10 cellular contexts compared by ENCODE assay signal in the genomic region with DNA sequence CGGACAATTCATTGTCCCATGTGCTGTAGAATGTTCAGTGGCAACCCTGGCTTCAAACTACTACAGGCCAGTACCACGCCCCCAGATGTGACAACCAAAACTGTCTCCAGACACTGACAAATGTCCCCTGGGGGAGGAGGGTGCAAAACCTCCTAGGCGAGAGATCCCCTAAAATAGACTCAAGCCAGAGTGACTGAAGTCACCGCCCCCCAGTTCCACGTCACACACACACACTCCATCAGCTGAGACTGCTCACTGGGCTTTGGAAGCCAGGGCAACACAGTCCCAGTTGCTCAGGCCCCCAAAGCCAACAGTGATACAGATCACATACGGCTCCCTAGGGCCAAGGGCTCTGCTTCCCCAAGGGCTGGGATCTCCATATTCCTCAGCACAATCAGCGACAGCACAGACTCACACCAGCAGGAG. TPM values are rescaled to one million over a fixed set of nuclear protein-coding genes. Genes with fewer than 3 reads are reported as not detected.
DNase-seq lines count a peak whose midpoint lies in the region; ATAC-seq, FAIRE-seq and TF ChIP-seq lines count a peak whose summit lies in the region.
"Had no signal": no experiment of that assay in that cellular context is flagged by ENCODE, and none has a peak within 500 bp of the region (broad histone marks: within the 10 kb centered on the region; RNA-seq: fewer than 3 reads in every experiment).

No MANE protein-coding gene starts in this region.

- peaks cover 13% of the 10 kb centered on the region for H3K79me2 ChIP-seq in HepG2 (ENCODE audit: insufficient read depth, low read length)

- intact Hi-C loops in right lobe of liver (cut with DNase I): no loop called here
- intact Hi-C loops in HepG2 (cut with micrococcal nuclease; ENCODE audit: unreplicated experiment): no loop called here
- intact Hi-C loops in MCF 10A (cut with micrococcal nuclease): no loop called here
- intact Hi-C loops in esophagus muscularis mucosa (cut with DNase I): no loop called here

- POLR2A ChIA-PET in HepG2 (lab: Yijun Ruan, JAX) (no interaction called here), MCF 10A (lab: Yijun Ruan, JAX) (interaction anchor here (1.4 kb wide), 1 partner anchor 19 kb away, joined by 6 read pairs; a partner anchor contains a TSS)

- H3K27ac ChIP-seq in right lobe of liver (no peak overlapping the region), HepG2 (ENCODE audit: extremely low read length, insufficient read depth, low read length) (no peak overlapping the region), substantia nigra (ENCODE audit: low read depth, low read length, poor library complexity, severe bottlenecking) (peak overlapping the region; percentile 75), esophagus muscularis mucosa (replicated peaks in 1 of 4) (no peak overlapping the region)
- H3K27ac ChIP-seq: SJSA1 had no signal

- DNase-seq in right lobe of liver: peak in 2 of 3 donors; percentile 23 to 29
- no peak for DNase-seq in HepG2 (ENCODE audit: low spot score)
- DNase-seq in activated naive CD4-positive, alpha-beta T cell treated with anti-CD3 and anti-CD28 coated beads, Interleukin-2, amount 50 U/mL, for 72 hours (ENCODE audit: low spot score in 2 of 2): peak; percentile 16 to 58
- DNase-seq in substantia nigra (lab: John Stamatoyannopoulos, UW): peak in 11 of 49 donors; percentile 36 to 74 (median 59)
- DNase-seq in ACHN: no peak
- no peak for DNase-seq in MCF 10A (ENCODE audit: unreplicated experiment)
- no peak for DNase-seq in esophagus muscularis mucosa (ENCODE audit: extremely low spot score)

- H3K4me1 ChIP-seq in right lobe of liver (no peaks in the 10 kb centered on the region), HepG2 (ENCODE audit: insufficient read depth, low read length) (no peaks in the 10 kb centered on the region), esophagus muscularis mucosa (peaks cover 12 to 38% (median 36%) of the 10 kb centered on the region in 4 donors)
- H3K4me1 ChIP-seq: SJSA1 had no signal

- H3K9me3 ChIP-seq in right lobe of liver (no peaks in the 10 kb centered on the region), HepG2 (ENCODE audit: low read length) (no peaks in the 10 kb centered on the region), esophagus muscularis mucosa (no peaks in the 10 kb centered on the region)
- H3K9me3 ChIP-seq: SJSA1 had no signal

- no peak overlapping the region for H3K9ac ChIP-seq in HepG2 (ENCODE audit: insufficient read depth, low read depth, low read length)

- TF ChIP-seq POLR2A in right lobe of liver (IDR thresholded peaks at IDR 0.05): no peak
- no peak for TF ChIP-seq POLR2A in HepG2 (IDR thresholded peaks at IDR 0.05; ENCODE audit: insufficient read depth in 1 of 2, low read depth in 2 of 2, low read length in 2 of 2)
- no peak for TF ChIP-seq POLR2A in esophagus muscularis mucosa (IDR thresholded peaks at IDR 0.05; ENCODE audit: low read depth)

- H3K4me3 ChIP-seq in right lobe of liver (no peak overlapping the region), HepG2 (replicated peaks in 1 of 3; ENCODE audit: insufficient read depth in 1 of 3, low read depth in 2 of 3, low read length in 3 of 3) (no peak overlapping the region), esophagus muscularis mucosa (no peak overlapping the region)
- H3K4me3 ChIP-seq: SJSA1 had no signal

- no peaks in the 10 kb centered on the region for H3K9me3 Mint-ChIP-seq in activated naive CD4-positive, alpha-beta T cell treated with anti-CD3 and anti-CD28 coated beads, Interleukin-2, amount 50 U/mL, for 72 hours
- H3K9me3 Mint-ChIP-seq in MCF 10A (ENCODE audit: unreplicated experiment): no peaks in the 10 kb centered on the region

- in situ Hi-C loops in HepG2 (cut with HindIII; ENCODE audit: extremely low pct_ligation_motif_present, low pct_unique_long_range_greater_than_20kb) (no loop called here), ACHN (cut with HindIII; ENCODE audit: low pct_ligation_motif_present, low pct_unique_long_range_greater_than_20kb, low sequenced_read_pairs) (no loop called here)

- TF ChIP-seq EP300 in HepG2 (IDR thresholded peaks at IDR 0.05; ENCODE audit: low read depth in 2 of 2, low read length in 2 of 2): no peak
- no peak for TF ChIP-seq EP300 in HepG2 (CRISPR knock-in tag; IDR thresholded peaks at IDR 0.05; ENCODE audit: borderline replicate concordance)
- no peak for TF ChIP-seq EP300 in esophagus muscularis mucosa (IDR thresholded peaks at IDR 0.05)

- no peak overlapping the region for H3K4me2 ChIP-seq in HepG2 (ENCODE audit: low read depth, low read length)

- BruUV-seq in HepG2 (replicated peaks; lab: Mats Ljungman, UMichigan) (no TSS peak), MCF 10A (replicated peaks; lab: Mats Ljungman, UMichigan) (no TSS peak)

- H3K27me3 Mint-ChIP-seq in MCF 10A (ENCODE audit: insufficient read depth, unreplicated experiment): no peaks in the 10 kb centered on the region

- H3K4me1 Mint-ChIP-seq in MCF 10A (ENCODE audit: insufficient read depth, unreplicated experiment): peaks cover 5% of the 10 kb centered on the region

- H3K36me3 ChIP-seq in right lobe of liver (peaks cover 0 to 3% (median 0%) of the 10 kb centered on the region in 4 donors), HepG2 (replicated peaks in 1 of 2; ENCODE audit: control insufficient read depth in 1 of 2, insufficient read depth in 2 of 2, low read length in 2 of 2) (peaks cover 5 to 16% of the 10 kb centered on the region in 2 experiments), esophagus muscularis mucosa (peaks cover 0 to 24% (median 8%) of the 10 kb centered on the region in 4 donors)
- H3K36me3 ChIP-seq: SJSA1 had no signal

- H3K4me3 Mint-ChIP-seq in MCF 10A (ENCODE audit: unreplicated experiment): no peak overlapping the region

- FAIRE-seq in HepG2 (lab: Jason Lieb, UNC): no peak
- FAIRE-seq: G401.6 had no signal

- 82% methylated on average over 3 of the region's 7 CpGs for WGBS in right lobe of liver (ENCODE audit: insufficient coverage, low coverage, low lambda C conversion rate, missing lambda C conversion rate)
- 100% methylated on average over 7 of the region's 7 CpGs for WGBS in HepG2 (ENCODE audit: low lambda C conversion rate)
- WGBS in esophagus muscularis mucosa: 79% methylated on average over 5 of the region's 7 CpGs

- no peak for ATAC-seq in right lobe of liver
- ATAC-seq in HepG2: no peak
- ATAC-seq in HG02981 (IDR thresholded peaks at IDR 0.05; ENCODE audit: unreplicated experiment): peak; percentile 56
- peak; percentile 40 to 46 for ATAC-seq in activated naive CD4-positive, alpha-beta T cell treated with anti-CD3 and anti-CD28 coated beads, Interleukin-2, amount 50 U/mL, for 72 hours

- H3K27me3 ChIP-seq in right lobe of liver (no peaks in the 10 kb centered on the region), HepG2 (ENCODE audit: control insufficient read depth in 1 of 2, insufficient read depth in 2 of 2, low read length in 2 of 2) (no peaks in the 10 kb centered on the region), esophagus muscularis mucosa (no peaks in the 10 kb centered on the region)
- H3K27me3 ChIP-seq: SJSA1 had no signal

- H4K20me1 ChIP-seq in HepG2 (ENCODE audit: insufficient read depth, low read length): peaks cover 15% of the 10 kb centered on the region; the same call in 1 of the 2 replicates

- peak overlapping the region; percentile 88 to 97 for H3K27ac Mint-ChIP-seq in activated naive CD4-positive, alpha-beta T cell treated with anti-CD3 and anti-CD28 coated beads, Interleukin-2, amount 50 U/mL, for 72 hours
- H3K27ac Mint-ChIP-seq in MCF 10A (ENCODE audit: low read depth, unreplicated experiment): no peak overlapping the region

- CTCF ChIA-PET in HepG2 (lab: Yijun Ruan, JAX; ENCODE audit: low intra/inter-chr PET ratio, low total read pairs) (no interaction called here), MCF 10A (lab: Yijun Ruan, JAX) (no interaction called here)

- TF ChIP-seq CTCF in right lobe of liver (IDR thresholded peaks at IDR 0.05) (no peak), HepG2 (CRISPR knock-in tag; IDR thresholded peaks at IDR 0.05) (no peak), MCF 10A (IDR thresholded peaks at IDR 0.05; ENCODE audit: unreplicated experiment) (no peak), esophagus muscularis mucosa (IDR thresholded peaks at IDR 0.05) (no peak)

- peaks cover 5 to 9% of the 10 kb centered on the region in 2 donors for H3K36me3 Mint-ChIP-seq in activated naive CD4-positive, alpha-beta T cell treated with anti-CD3 and anti-CD28 coated beads, Interleukin-2, amount 50 U/mL, for 72 hours
- H3K36me3 Mint-ChIP-seq in MCF 10A (ENCODE audit: insufficient read depth, unreplicated experiment): no peaks in the 10 kb centered on the region

- H2AFZ ChIP-seq in HepG2 (ENCODE audit: low read length): no peak overlapping the region

- TF ChIP-seq RAD21 in HepG2 (CRISPR knock-in tag; IDR thresholded peaks at IDR 0.05): no peak

RNA-seq across cellular contexts. Expression of a gene that starts 19.1 kb away (rescaled TPM):
- total RNA-seq in right lobe of liver (10 to 100 TPM in 5 of 6 experiments, 1 to 10 TPM in 1; 8.9 to 22.4 (median 14.7) TPM), HepG2 (2016; rRNA removed; fragmentation: Illumina TruSeq; extraction: Trizol) (9.1 and 10.1 TPM in 2 replicates), MCF 10A (2022) (21.8 and 23.8 TPM in 2 replicates), esophagus muscularis mucosa (100 to 1,000 TPM in 1 of 4 donors, 10 to 100 TPM in 3; 59.4 to 119 (median 76.1) TPM)
- 19.0 and 23.2 TPM in 2 replicates for total RNA-seq in HepG2 (2016; cell fraction: cytosol; rRNA removed; fragmentation: Illumina TruSeq; extraction: Trizol; ENCODE audit: low read depth)
- total RNA-seq in HepG2 (2016; cell fraction: insoluble cytoplasmic fraction; rRNA removed; fragmentation: Illumina TruSeq; extraction: Trizol): 8.7 and 10.2 TPM in 2 replicates
- total RNA-seq in HepG2 (2016; cell fraction: membrane; rRNA removed; fragmentation: Illumina TruSeq; extraction: Trizol): 8.0 and 11.2 TPM in 2 replicates
- total RNA-seq in HepG2 (2016; cell fraction: nucleus; rRNA removed; fragmentation: Illumina TruSeq; extraction: Trizol): 14.9 and 20.4 TPM in 2 replicates
- 11.5 and 11.9 TPM in 2 replicates for polyA plus RNA-seq in HepG2 (2011; rRNA removed)
- 6.8 and 7.6 TPM in 2 replicates for polyA plus RNA-seq in HepG2 (2011; cell fraction: cytosol; rRNA removed)
- polyA plus RNA-seq in HepG2 (2011; cell fraction: nucleus; rRNA removed): 60.5 and 78.4 TPM in 2 replicates
- polyA plus RNA-seq in HepG2 (2012): 8.7 and 10.7 TPM in 2 replicates
- 0.57 and 0.92 TPM in 2 replicates for polyA plus RNA-seq in HepG2 (2016; cell fraction: cytosol; fragmentation: Illumina TruSeq; extraction: Trizol; ENCODE audit: low read depth)
- 5.1 and 7.0 TPM in 2 replicates for polyA plus RNA-seq in HepG2 (2016; cell fraction: insoluble cytoplasmic fraction; fragmentation: Illumina TruSeq; extraction: Trizol; ENCODE audit: low read depth)
- polyA plus RNA-seq in HepG2 (2016; cell fraction: membrane; fragmentation: Illumina TruSeq; extraction: Trizol; ENCODE audit: low read depth): 1.6 and 2.5 TPM in 2 replicates
- 12.4 and 16.1 TPM in 2 replicates for polyA plus RNA-seq in HepG2 (2016; cell fraction: nucleus; fragmentation: Illumina TruSeq; extraction: Trizol; ENCODE audit: insufficient read depth, low read depth)
- 27.5 and 29.0 TPM in 2 replicates for polyA minus RNA-seq in HepG2 (2011; rRNA and poly(A)+ RNA removed; ENCODE audit: low replicate concordance)
- polyA minus RNA-seq in HepG2 (2011; cell fraction: cytosol; rRNA and poly(A)+ RNA removed): 10.9 and 14.4 TPM in 2 replicates
- 64.9 and 80.1 TPM in 2 replicates for polyA minus RNA-seq in HepG2 (2011; cell fraction: nucleus; rRNA and poly(A)+ RNA removed)
- total RNA-seq in activated naive CD4-positive, alpha-beta T cell treated with anti-CD3 and anti-CD28 coated beads, Interleukin-2, amount 50 U/mL, for 72 hours: 10 to 100 TPM; 34.1 to 39.1 TPM

Comparison
In these comparisons a context has a peak if more than half of its experiments do, and no peak if none do; other contexts are left out.
1. DNase-seq: peak in right lobe of liver (2 of 3) and activated naive CD4-positive, alpha-beta T cell treated with anti-CD3 and anti-CD28 coated beads, Interleukin-2, amount 50 U/mL, for 72 hours (2 of 2); none in HepG2 (single experiment), ACHN (single experiment), MCF 10A (single experiment) and esophagus muscularis mucosa (single experiment).
2. ATAC-seq: peak in HG02981 (single experiment) and activated naive CD4-positive, alpha-beta T cell treated with anti-CD3 and anti-CD28 coated beads, Interleukin-2, amount 50 U/mL, for 72 hours (2 of 2); none in right lobe of liver (0 of 4) and HepG2 (single experiment).